ENCODE assay signal across 8 cellular contexts in the genomic region with DNA sequence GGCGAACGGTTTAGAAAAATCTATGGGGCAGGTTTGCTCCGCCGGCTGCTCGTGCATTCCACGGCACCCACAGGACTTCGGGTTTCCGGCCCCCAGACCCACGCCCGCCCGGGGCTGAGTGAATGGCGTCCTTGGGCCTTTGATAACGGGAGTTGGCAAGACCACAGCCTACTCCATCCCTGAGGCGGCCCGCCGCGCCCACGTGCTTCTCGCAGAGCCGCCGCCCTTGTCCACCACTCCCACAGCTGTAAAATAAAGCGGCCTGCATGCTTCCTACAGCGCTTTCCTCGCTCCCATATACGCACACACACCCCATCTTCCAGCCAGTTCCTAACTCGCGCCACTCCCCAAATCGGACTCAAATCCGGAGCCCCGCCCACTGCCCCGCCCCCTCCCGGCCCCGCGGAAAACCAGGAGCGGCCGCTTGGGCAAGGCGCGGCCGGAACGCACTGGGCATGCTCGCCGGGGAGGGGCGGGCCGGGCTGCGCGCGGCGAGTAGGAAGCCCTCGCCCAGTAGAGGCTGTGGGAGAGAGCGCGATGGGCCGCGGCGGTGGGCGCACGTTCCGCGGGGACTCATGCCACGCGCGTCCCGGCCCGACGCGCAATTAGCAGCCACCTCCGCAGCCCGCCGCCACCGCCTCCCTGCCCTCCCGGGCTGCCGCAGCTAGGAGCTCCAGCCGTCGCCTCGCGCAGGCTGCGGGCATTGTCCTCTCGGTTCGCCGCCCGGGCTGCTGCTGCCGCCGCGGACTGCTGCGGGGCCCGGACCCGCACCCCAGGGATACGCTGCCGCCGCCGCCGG. TPM values are rescaled to one million over a fixed set of nuclear protein-coding genes. Genes with fewer than 3 reads are reported as not detected.
DNase-seq lines count a peak whose midpoint lies in the region; ATAC-seq and TF ChIP-seq lines count a peak whose summit lies in the region.

TSS of gene RAP2B (plus strand) at position 513 of the 799 bp plus-strand sequence. CDS start 468 bp downstream, outside the sequence.

- H3K9me3 Mint-ChIP-seq in activated naive CD8-positive, alpha-beta T cell (ENCODE audit: low read depth), result no peaks in the 10 kb centered on the region
- H3K9me3 Mint-ChIP-seq in glutamatergic neuron (ENCODE audit: unreplicated experiment) (peaks cover 20% of the 10 kb centered on the region), osteocyte (ENCODE audit: unreplicated experiment) (no peaks in the 10 kb centered on the region)

- H3K9me3 ChIP-seq in HAP-1 (no peaks in the 10 kb centered on the region), MM.1S (replicated peaks; ENCODE audit: insufficient read depth, low read length) (no peaks in the 10 kb centered on the region), thoracic aorta (no peaks in the 10 kb centered on the region)

- peak within 1 kb of the TSS; percentile 92 for H3K9ac ChIP-seq in MM.1S (ENCODE audit: low read length)

- peaks cover 16% of the 10 kb centered on the region for H4K20me1 ChIP-seq in MM.1S (ENCODE audit: insufficient read depth, low read length)

- H3K4me3 Mint-ChIP-seq in activated naive CD8-positive, alpha-beta T cell, result peak within 1 kb of the TSS; percentile 97
- H3K4me3 Mint-ChIP-seq in glutamatergic neuron (ENCODE audit: unreplicated experiment), result peak within 1 kb of the TSS; percentile 99
- peak within 1 kb of the TSS; percentile 97 for H3K4me3 Mint-ChIP-seq in osteocyte (ENCODE audit: unreplicated experiment)

- H2AFZ ChIP-seq in MM.1S (ENCODE audit: low read length), result peak within 1 kb of the TSS; percentile 84

- H3K27ac ChIP-seq in MM.1S (ENCODE audit: low read length) (peak within 1 kb of the TSS; percentile 98), thoracic aorta (peak within 1 kb of the TSS; percentile 91 to 96)

- H3F3A ChIP-seq in MM.1S (ENCODE audit: insufficient read depth, low read length), result peaks cover 18% of the 10 kb centered on the region

- no peaks in the 10 kb centered on the region for H3K36me3 Mint-ChIP-seq in activated naive CD8-positive, alpha-beta T cell
- H3K36me3 Mint-ChIP-seq in glutamatergic neuron (ENCODE audit: unreplicated experiment), result no peaks in the 10 kb centered on the region
- peaks cover 14% of the 10 kb centered on the region for H3K36me3 Mint-ChIP-seq in osteocyte (ENCODE audit: unreplicated experiment)

- in situ Hi-C loops in HAP-1 (cut with MboI; ENCODE audit: low sequenced_read_pairs), result no loop called here

- no peaks in the 10 kb centered on the region for H3K27me3 Mint-ChIP-seq in activated naive CD8-positive, alpha-beta T cell
- peaks cover 9% of the 10 kb centered on the region for H3K27me3 Mint-ChIP-seq in glutamatergic neuron (ENCODE audit: unreplicated experiment)
- no peaks in the 10 kb centered on the region for H3K27me3 Mint-ChIP-seq in osteocyte (ENCODE audit: unreplicated experiment)

- TF ChIP-seq CTCF in MM.1S (IDR thresholded peaks at IDR 0.05; ENCODE audit: low read length) (no peak), glutamatergic neuron (IDR thresholded peaks at IDR 0.05; ENCODE audit: partially characterized antibody, unreplicated experiment) (no peak), osteocyte (IDR thresholded peaks at IDR 0.05) (peak; percentile 12), thoracic aorta (IDR thresholded peaks at IDR 0.05) (no peak)

- H3K27ac Mint-ChIP-seq in activated naive CD8-positive, alpha-beta T cell, result peak within 1 kb of the TSS; percentile 92
- H3K27ac Mint-ChIP-seq in glutamatergic neuron (ENCODE audit: unreplicated experiment), result peak within 1 kb of the TSS; percentile 98
- peak within 1 kb of the TSS; percentile 99 for H3K27ac Mint-ChIP-seq in osteocyte (ENCODE audit: unreplicated experiment)

- DNase-seq in GF-D8 (lab: John Stamatoyannopoulos, UW) (peak; percentile 69), HAP-1 (ENCODE audit: low spot score in 2 of 2) (peak; percentile 88 to 98), MM.1S (peak; percentile 96), SKM-1 treated with dmso at 0.1 percent for 144 hours (lab: John Stamatoyannopoulos, UW; ENCODE audit: unreplicated experiment) (peak; percentile 85), glutamatergic neuron (peak; percentile 99), osteocyte (ENCODE audit: extremely low spot score, unreplicated experiment) (peak; percentile 98), thoracic aorta (ENCODE audit: low spot score) (peak; percentile 93)

- H3K4me1 ChIP-seq in HAP-1 (peaks cover 14% of the 10 kb centered on the region), MM.1S (ENCODE audit: low read length) (peaks cover 27% of the 10 kb centered on the region), thoracic aorta (ENCODE audit: control insufficient read depth in 1 of 2, low read depth in 2 of 2) (peaks cover 27 to 36% of the 10 kb centered on the region in 2 donors)

- H3K36me3 ChIP-seq in HAP-1 (replicated peaks) (no peaks in the 10 kb centered on the region; the same call in 1 of the 2 replicates), MM.1S (replicated peaks; ENCODE audit: insufficient read depth, low read length) (no peaks in the 10 kb centered on the region), thoracic aorta (no peaks in the 10 kb centered on the region)

- peak within 1 kb of the TSS; percentile 73 for H3K4me3 ChIP-seq in HAP-1
- H3K4me3 ChIP-seq in MM.1S (ENCODE audit: low read length), result peak within 1 kb of the TSS; percentile 95
- H3K4me3 ChIP-seq in thoracic aorta, result peak within 1 kb of the TSS; percentile 85

- H3K79me2 ChIP-seq in MM.1S (ENCODE audit: low read length), result peaks cover 49% of the 10 kb centered on the region

- H3K9me2 ChIP-seq in MM.1S (replicated peaks; ENCODE audit: insufficient read depth, low read length), result no peaks in the 10 kb centered on the region

- H3K4me2 ChIP-seq in MM.1S (ENCODE audit: low read depth, low read length), result peak within 1 kb of the TSS; percentile 88

- H3K27me3 ChIP-seq in HAP-1 (ENCODE audit: low read depth) (no peaks in the 10 kb centered on the region), MM.1S (replicated peaks; ENCODE audit: insufficient read depth, low read length) (no peaks in the 10 kb centered on the region), thoracic aorta (replicated peaks; ENCODE audit: insufficient read depth) (no peaks in the 10 kb centered on the region)

- H3K4me1 Mint-ChIP-seq in activated naive CD8-positive, alpha-beta T cell (ENCODE audit: low read depth), result peaks cover 41% of the 10 kb centered on the region
- H3K4me1 Mint-ChIP-seq in glutamatergic neuron (ENCODE audit: low read depth, unreplicated experiment) (peaks cover 22% of the 10 kb centered on the region), osteocyte (ENCODE audit: unreplicated experiment) (peaks cover 38% of the 10 kb centered on the region)

- ATAC-seq in thoracic aorta (ENCODE audit: insufficient number of reproducible peaks, low FRiP score, low read depth), result peak; percentile 71

RNA-seq across cellular contexts. Expression of gene RAP2B, which starts in this region (rescaled TPM):
- total RNA-seq in glutamatergic neuron (ENCODE audit: unreplicated experiment) (24.5 TPM), osteocyte (14.6 and 15.9 TPM in 2 replicates), thoracic aorta (10 to 100 TPM; 12.9 to 18.1 TPM)

Comparison
In these comparisons a context has a peak if more than half of its experiments do, and no peak if none do; other contexts are left out.
1. Peak in every context shown above with its lines: DNase-seq, ATAC-seq, H3K4me3 ChIP-seq and H3K27ac ChIP-seq.